ENCODE assay signal across 17 cellular contexts in genomic region chr17:68763551-68763950, GRCh38.
DNase-seq lines count a peak whose midpoint lies in the region; ATAC-seq and TF ChIP-seq lines count a peak whose summit lies in the region.
"Had no signal": no experiment of that assay in that cellular context is flagged by ENCODE, and none has a peak within 500 bp of the region (broad histone marks: within the 10 kb centered on the region; RNA-seq: fewer than 3 reads in every experiment).

No MANE protein-coding gene starts in this region.

- H3K4me2 ChIP-seq in Karpas-422 (ENCODE audit: low read depth, low read length, poor library complexity, severe bottlenecking): no peak overlapping the region
- H3K4me2 ChIP-seq: A549, neural progenitor cell had no signal

- no peak overlapping the region for H2AFZ ChIP-seq in Karpas-422 (ENCODE audit: low read length)
- H2AFZ ChIP-seq: neural progenitor cell had no signal

- H3K27me3 Mint-ChIP-seq in stimulated activated naive CD8-positive, alpha-beta T cell treated with anti-CD3 and anti-CD28 coated beads, Interleukin-15, amount 100 ng/mL, for 72 hours: no peaks in the 10 kb centered on the region

- no peak overlapping the region for H3K4me3 Mint-ChIP-seq in stimulated activated naive CD8-positive, alpha-beta T cell treated with anti-CD3 and anti-CD28 coated beads, Interleukin-15, amount 100 ng/mL, for 72 hours
- H3K4me3 Mint-ChIP-seq: CD4-positive, CD25-positive, alpha-beta regulatory T cell; effector memory CD8-positive, alpha-beta T cell; neural progenitor cell; T-helper 2 cell treated with Interferon-gamma antibody and Interleukin-4, amounts not matched to agents 5 μg/mL and 100 μg/mL, for 36 hours had no signal

- H3K27me3 ChIP-seq in esophagus squamous epithelium (no peaks in the 10 kb centered on the region), Karpas-422 (ENCODE audit: low read length) (no peaks in the 10 kb centered on the region)
- H3K27me3 ChIP-seq: neural progenitor cell had no signal

- H3K27ac ChIP-seq in epithelial cell of prostate: no peak overlapping the region
- H3K27ac ChIP-seq in esophagus squamous epithelium: no peak overlapping the region
- no peak overlapping the region for H3K27ac ChIP-seq in Karpas-422 (ENCODE audit: low read length)
- H3K27ac ChIP-seq: A549, neural progenitor cell had no signal

- no peak for TF ChIP-seq POLR2A in esophagus squamous epithelium (IDR thresholded peaks at IDR 0.05)

- H3K36me3 ChIP-seq in esophagus squamous epithelium: no peaks in the 10 kb centered on the region
- no peaks in the 10 kb centered on the region for H3K36me3 ChIP-seq in Karpas-422 (ENCODE audit: insufficient read depth, low read length)
- H3K36me3 ChIP-seq: neural progenitor cell had no signal

- H3K79me2 ChIP-seq in Karpas-422 (ENCODE audit: low read length): no peaks in the 10 kb centered on the region

- H3K4me1 ChIP-seq in esophagus squamous epithelium (peaks cover 7 to 14% (median 7%) of the 10 kb centered on the region in 3 donors), Karpas-422 (ENCODE audit: low read length) (peaks cover 7% of the 10 kb centered on the region)

- H3K9me3 Mint-ChIP-seq in activated naive CD4-positive, alpha-beta T cell treated with anti-CD3 and anti-CD28 coated beads, Interleukin-2, amount 50 U/mL, for 72 hours: no peaks in the 10 kb centered on the region
- H3K9me3 Mint-ChIP-seq in stimulated activated naive CD8-positive, alpha-beta T cell treated with anti-CD3 and anti-CD28 coated beads, Interleukin-15, amount 100 ng/mL, for 72 hours: no peaks in the 10 kb centered on the region
- H3K9me3 Mint-ChIP-seq: activated T-helper 2 cell treated with anti-CD3 and anti-CD28 coated beads, Interferon-gamma antibody, Interleukin-2, Interleukin-4, amounts not matched to agents 10 μg/mL and 5 μg/mL and 100 μg/mL, durations not matched to agents 14 hours and 24 hours and 36 hours; effector memory CD8-positive, alpha-beta T cell; T-helper 2 cell treated with Interferon-gamma antibody and Interleukin-4, amounts not matched to agents 5 μg/mL and 100 μg/mL, for 36 hours had no signal

- peaks cover 21% of the 10 kb centered on the region for H3K4me1 Mint-ChIP-seq in stimulated activated naive CD8-positive, alpha-beta T cell treated with anti-CD3 and anti-CD28 coated beads, Interleukin-15, amount 100 ng/mL, for 72 hours

- H4K20me1 ChIP-seq in Karpas-422 (ENCODE audit: insufficient read depth, low read depth, low read length): no peaks in the 10 kb centered on the region

- no peak overlapping the region for H3K9ac ChIP-seq in Karpas-422 (ENCODE audit: low read length)
- H3K9ac ChIP-seq: neural progenitor cell had no signal

- 72 to 91% methylated on average over 1 of the region's 1 CpG for WGBS in esophagus squamous epithelium, 2 donors

- H3K9me3 ChIP-seq in esophagus squamous epithelium: no peaks in the 10 kb centered on the region
- H3K9me3 ChIP-seq in Karpas-422 (ENCODE audit: low read length): no peaks in the 10 kb centered on the region
- H3K9me3 ChIP-seq: A549 had no signal

- H3K4me3 ChIP-seq in esophagus squamous epithelium: no peak overlapping the region
- H3K4me3 ChIP-seq in Karpas-422 (ENCODE audit: low read length): no peak overlapping the region
- H3K4me3 ChIP-seq: A549, neural progenitor cell had no signal

- no peaks in the 10 kb centered on the region for H3K36me3 Mint-ChIP-seq in activated naive CD4-positive, alpha-beta T cell treated with anti-CD3 and anti-CD28 coated beads, Interleukin-2, amount 50 U/mL, for 72 hours
- H3K36me3 Mint-ChIP-seq: CD4-positive, CD25-positive, alpha-beta regulatory T cell; neural progenitor cell had no signal

- no peak for DNase-seq in activated naive CD4-positive, alpha-beta T cell treated with anti-CD3 and anti-CD28 coated beads, Interleukin-2, amount 50 U/mL, for 72 hours (ENCODE audit: low spot score in 2 of 2)
- no peak for DNase-seq in activated naive CD4-positive, alpha-beta T cell treated with Interleukin-2 at 50 U/mL for 16 hours
- DNase-seq in RPMI7951 (ENCODE audit: low read depth): peak; percentile 40
- DNase-seq in epithelial cell of prostate (ENCODE audit: low read depth, low spot score): peak; percentile 10
- no peak for DNase-seq in stimulated activated naive CD8-positive, alpha-beta T cell treated with anti-CD3 and anti-CD28 coated beads, Interleukin-15, amount 100 ng/mL, for 72 hours
- no peak for DNase-seq in esophagus squamous epithelium (lab: John Stamatoyannopoulos, UW)
- no peak for DNase-seq in Karpas-422
- no peak for DNase-seq in islet precursor cell
- DNase-seq: CD4-positive, CD25-positive, alpha-beta regulatory T cell; effector memory CD8-positive, alpha-beta T cell; hypothalamus; NCI-H187; NCI-H524 had no signal

- H3K27ac Mint-ChIP-seq in activated naive CD4-positive, alpha-beta T cell treated with anti-CD3 and anti-CD28 coated beads, Interleukin-2, amount 50 U/mL, for 72 hours: no peak overlapping the region
- H3K27ac Mint-ChIP-seq in stimulated activated naive CD8-positive, alpha-beta T cell treated with anti-CD3 and anti-CD28 coated beads, Interleukin-15, amount 100 ng/mL, for 72 hours: peak overlapping the region in 1 of 2 donors; percentile 72
- H3K27ac Mint-ChIP-seq: activated T-helper 2 cell treated with anti-CD3 and anti-CD28 coated beads, Interferon-gamma antibody, Interleukin-2, Interleukin-4, amounts not matched to agents 10 μg/mL and 5 μg/mL and 100 μg/mL, durations not matched to agents 14 hours and 24 hours and 36 hours; CD4-positive, CD25-positive, alpha-beta regulatory T cell; effector memory CD8-positive, alpha-beta T cell; neural progenitor cell; T-helper 2 cell treated with Interferon-gamma antibody and Interleukin-4, amounts not matched to agents 5 μg/mL and 100 μg/mL, for 36 hours had no signal

- intact Hi-C loops in esophagus squamous epithelium (cut with DNase I): loop anchor here (10.0 kb wide), 1 partner anchor 219 kb away; no protein-coding TSS in a partner anchor

- no peak for TF ChIP-seq CTCF in esophagus squamous epithelium (IDR thresholded peaks at IDR 0.05)

- peak; percentile 60 to 66 for ATAC-seq in activated naive CD4-positive, alpha-beta T cell treated with anti-CD3 and anti-CD28 coated beads, Interleukin-2, amount 50 U/mL, for 72 hours
- peak; percentile 7 for ATAC-seq in stimulated activated naive CD8-positive, alpha-beta T cell treated with anti-CD3 and anti-CD28 coated beads, Interleukin-15, amount 100 ng/mL, for 72 hours
- ATAC-seq: A549; effector memory CD8-positive, alpha-beta T cell had no signal

- no peaks in the 10 kb centered on the region for H3K9me2 ChIP-seq in Karpas-422 (replicated peaks; ENCODE audit: insufficient read depth, low read length)

Comparison
In these comparisons a context has a peak if more than half of its experiments do, and no peak if none do; other contexts are left out.
1. DNase-seq: peak in RPMI7951 (single experiment) and epithelial cell of prostate (single experiment); none in activated naive CD4-positive, alpha-beta T cell treated with anti-CD3 and anti-CD28 coated beads, Interleukin-2, amount 50 U/mL, for 72 hours (0 of 2), activated naive CD4-positive, alpha-beta T cell treated with Interleukin-2 at 50 U/mL for 16 hours (single experiment), stimulated activated naive CD8-positive, alpha-beta T cell treated with anti-CD3 and anti-CD28 coated beads, Interleukin-15, amount 100 ng/mL, for 72 hours (0 of 2), esophagus squamous epithelium (single experiment), Karpas-422 (single experiment) and islet precursor cell (single experiment).